11 cellular contexts compared by ENCODE assay signal in genomic region chr1:221718391-221719277, GRCh38.
A peak's percentile ranks its signal among the peaks of the same experiment; 100 is the strongest.
DNase-seq lines count a peak whose midpoint lies in the region; ATAC-seq and TF ChIP-seq lines count a peak whose summit lies in the region.
"Had no signal": no experiment of that assay in that cellular context is flagged by ENCODE, and none has a peak within 500 bp of the region (broad histone marks: within the 10 kb centered on the region; RNA-seq: fewer than 3 reads in every experiment).

No MANE protein-coding gene starts in this region.

- TF ChIP-seq CTCF in AG09319 (IDR thresholded peaks at IDR 0.05; ENCODE audit: low read depth, low read length): no peak

- no peak overlapping the region for H3K9ac ChIP-seq in muscle layer of colon (ENCODE audit: low read length)

- H3K9me3 ChIP-seq in muscle layer of colon (ENCODE audit: low read length): no peaks in the 10 kb centered on the region

- H3K4me1 ChIP-seq in muscle layer of colon (ENCODE audit: insufficient read depth, low read length): peaks cover 86% of the 10 kb centered on the region

- in situ Hi-C loops in KBM-7 (cut with MboI; ENCODE audit: low pct_unique_long_range_greater_than_20kb, low sequenced_read_pairs): no loop called here

- ATAC-seq in GM21576 (IDR thresholded peaks at IDR 0.05; ENCODE audit: unreplicated experiment): no peak

- H3K27ac ChIP-seq in caudate nucleus (ENCODE audit: low read depth, low read length) (peak overlapping the region; percentile 27), muscle layer of colon (ENCODE audit: low read depth, low read length) (peak overlapping the region; percentile 58)

- peaks cover 6% of the 10 kb centered on the region for H3K36me3 ChIP-seq in muscle layer of colon (ENCODE audit: insufficient read depth, low read length)
- H3K36me3 ChIP-seq: cardiac muscle cell had no signal

- peak; percentile 86 for DNase-seq in AG09319 (ENCODE audit: extremely low read depth, low read depth)
- peak; percentile 62 for DNase-seq in KBM-7
- no peak for DNase-seq in caudate nucleus (lab: John Stamatoyannopoulos, UW)
- DNase-seq in NCI-H1048 (lab: John Stamatoyannopoulos, UW): no peak
- no peak for DNase-seq in T-helper 2 cell
- no peak for DNase-seq in activated CD4-positive, alpha-beta T cell treated with anti-CD3 and anti-CD28 coated beads, Interleukin-2, amount 50 U/mL, for 4 hours
- DNase-seq: activated CD4-positive, CD25-positive, alpha-beta regulatory T cell; NCI-H510A treated with DMSO at 0.1 percent for 48 hours had no signal

- H3K27me3 ChIP-seq in muscle layer of colon (ENCODE audit: control insufficient read depth in 1 of 2, insufficient read depth in 2 of 2, low read length in 2 of 2): no peaks in the 10 kb centered on the region
- H3K27me3 ChIP-seq: cardiac muscle cell had no signal

- peak overlapping the region in 1 of 2 donors; percentile 3 for H3K4me3 ChIP-seq in muscle layer of colon (ENCODE audit: low read depth in 1 of 2, low read length in 2 of 2)
- H3K4me3 ChIP-seq: cardiac muscle cell had no signal

Comparison
In these comparisons a context has a peak if more than half of its experiments do, and no peak if none do; other contexts are left out.
1. DNase-seq: peak in AG09319 (single experiment) and KBM-7 (single experiment); none in caudate nucleus (0 of 61), NCI-H1048 (single experiment), T-helper 2 cell (0 of 5) and activated CD4-positive, alpha-beta T cell treated with anti-CD3 and anti-CD28 coated beads, Interleukin-2, amount 50 U/mL, for 4 hours (0 of 2).